ENCODE assay signal across 8 cellular contexts in the genomic region with DNA sequence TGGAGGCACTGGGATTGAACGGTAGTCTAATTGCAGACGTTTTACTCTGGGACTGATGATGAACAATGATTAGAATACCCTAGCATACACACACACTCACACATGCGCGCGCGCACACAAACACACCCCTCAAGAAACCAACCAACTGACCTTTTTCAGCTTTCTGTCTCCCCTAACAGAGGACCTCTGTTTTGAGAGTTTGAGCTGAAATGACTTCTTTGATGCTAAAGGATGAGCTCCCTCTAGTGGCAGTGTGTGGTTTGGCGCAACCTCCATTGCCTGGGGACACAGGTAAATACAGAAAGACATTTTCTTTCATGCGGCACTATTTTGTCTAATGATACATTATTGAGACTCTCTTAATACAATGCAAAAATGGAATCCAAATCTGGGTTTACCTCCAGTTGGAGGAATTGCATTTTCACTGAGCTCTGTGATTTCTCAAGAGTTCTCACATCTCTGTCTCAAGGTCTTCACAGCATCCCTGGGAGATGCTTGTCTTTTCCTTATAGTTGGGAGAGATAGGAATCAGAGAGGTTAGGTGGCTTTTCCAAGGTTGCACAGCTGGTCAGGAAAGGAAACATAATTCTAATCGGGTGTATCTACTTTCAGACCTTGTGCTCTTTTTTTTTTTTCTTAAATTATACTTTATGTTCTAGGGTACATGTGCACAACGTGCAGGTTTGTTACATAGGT.
DNase-seq lines count a peak whose midpoint lies in the region; ATAC-seq and TF ChIP-seq lines count a peak whose summit lies in the region.

No MANE protein-coding gene starts in this region.

- H3K27me3 ChIP-seq in effector memory CD4-positive, alpha-beta T cell (replicated peaks; ENCODE audit: control insufficient read depth, insufficient read depth, low read length, poor library complexity, severe bottlenecking), result no peaks in the 10 kb centered on the region

- H3K9me3 Mint-ChIP-seq in activated CD4-positive, alpha-beta memory T cell treated with anti-CD3 and anti-CD28 coated beads, Interleukin-2, amount 10 ng/mL, durations not matched to agents 7 days and 5 days, result no peaks in the 10 kb centered on the region

- DNase-seq in AG20443 (ENCODE audit: low spot score) (peak; percentile 63), NCI-H748 (lab: John Stamatoyannopoulos, UW; ENCODE audit: unreplicated experiment) (peak; percentile 79), mucosa of descending colon (peak in 2 of 3 donors; percentile 60 to 85)
- peak; percentile 71 for DNase-seq in activated CD4-positive, alpha-beta memory T cell treated with anti-CD3 and anti-CD28 coated beads, Interleukin-2, amount 10 ng/mL, durations not matched to agents 7 days and 5 days
- DNase-seq in effector memory CD4-positive, alpha-beta T cell, result peak in 2 of 3 donors; percentile 7 to 14
- DNase-seq in stimulated activated CD8-positive, alpha-beta memory T cell treated with anti-CD3 and anti-CD28 coated beads, Interleukin-7, amount 100 ng/mL, for 48 hours (ENCODE audit: extremely low read depth in 1 of 2, low read depth in 1 of 2), result peak; percentile 19 to 35

- H3K27ac ChIP-seq in effector memory CD4-positive, alpha-beta T cell (ENCODE audit: insufficient read depth, low read length, poor library complexity, severe bottlenecking), result no peak overlapping the region

- H3K27me3 Mint-ChIP-seq in activated CD4-positive, alpha-beta memory T cell treated with anti-CD3 and anti-CD28 coated beads, Interleukin-2, amount 10 ng/mL, durations not matched to agents 7 days and 5 days, result peaks cover 16% of the 10 kb centered on the region

- H3K4me1 Mint-ChIP-seq in activated CD4-positive, alpha-beta memory T cell treated with anti-CD3 and anti-CD28 coated beads, Interleukin-2, amount 10 ng/mL, durations not matched to agents 7 days and 5 days, result peaks cover 26% of the 10 kb centered on the region

- no peaks in the 10 kb centered on the region for H3K9me3 ChIP-seq in effector memory CD4-positive, alpha-beta T cell (ENCODE audit: control insufficient read depth, low read length)
- H3K9me3 ChIP-seq in mucosa of descending colon, result no peaks in the 10 kb centered on the region

- POLR2A ChIA-PET in activated CD4-positive, alpha-beta memory T cell treated with anti-CD3 and anti-CD28 coated beads, Interleukin-2, amount 10 ng/mL, durations not matched to agents 7 days and 5 days (lab: Charles Lee), result interaction anchor here (0.9 kb wide), 1 partner anchor 19 kb away, joined by 3 read pairs; no protein-coding TSS in a partner anchor

- no peaks in the 10 kb centered on the region for H3K36me3 ChIP-seq in effector memory CD4-positive, alpha-beta T cell (ENCODE audit: control insufficient read depth, insufficient read depth, low read length)
- H3K36me3 ChIP-seq in mucosa of descending colon (ENCODE audit: low read depth), result no peaks in the 10 kb centered on the region

- H3K27ac Mint-ChIP-seq in activated CD4-positive, alpha-beta memory T cell treated with anti-CD3 and anti-CD28 coated beads, Interleukin-2, amount 10 ng/mL, durations not matched to agents 7 days and 5 days, result no peak overlapping the region

- H3K4me3 ChIP-seq in effector memory CD4-positive, alpha-beta T cell (ENCODE audit: insufficient read depth, low read depth, low read length, poor library complexity, severe bottlenecking), result no peak overlapping the region
- no peak overlapping the region for H3K4me3 ChIP-seq in mucosa of descending colon

- CTCF ChIA-PET in activated CD4-positive, alpha-beta memory T cell treated with anti-CD3 and anti-CD28 coated beads, Interleukin-2, amount 10 ng/mL, durations not matched to agents 7 days and 5 days (lab: Charles Lee), result interaction anchor here (0.6 to 5.8 kb wide), 19 partner anchors 10 to 323 kb away, joined by 3 to 79 read pairs (median 5); no protein-coding TSS in a partner anchor

- intact Hi-C loops in mucosa of descending colon (cut with DNase I, micrococcal nuclease), result loop anchor here in 1 of 2 donors (5.0 kb wide), 1 partner anchor 275 kb away; no protein-coding TSS in a partner anchor

- no peak overlapping the region for H3K4me3 Mint-ChIP-seq in activated CD4-positive, alpha-beta memory T cell treated with anti-CD3 and anti-CD28 coated beads, Interleukin-2, amount 10 ng/mL, durations not matched to agents 7 days and 5 days

- H3K4me1 ChIP-seq in effector memory CD4-positive, alpha-beta T cell (ENCODE audit: control insufficient read depth, insufficient read depth, low read length, poor library complexity, severe bottlenecking), result no peaks in the 10 kb centered on the region
- H3K4me1 ChIP-seq in mucosa of descending colon (ENCODE audit: low read depth), result no peaks in the 10 kb centered on the region

- no peaks in the 10 kb centered on the region for H3K36me3 Mint-ChIP-seq in activated CD4-positive, alpha-beta memory T cell treated with anti-CD3 and anti-CD28 coated beads, Interleukin-2, amount 10 ng/mL, durations not matched to agents 7 days and 5 days (ENCODE audit: low read depth)

- ATAC-seq in GM18520 (IDR thresholded peaks at IDR 0.05; ENCODE audit: unreplicated experiment) (peak; percentile 53), HG03342 (IDR thresholded peaks at IDR 0.05; ENCODE audit: unreplicated experiment) (peak; percentile 55), mucosa of descending colon (peak; percentile 70)

- peak; percentile 68 for TF ChIP-seq CTCF in mucosa of descending colon (IDR thresholded peaks at IDR 0.05)

Comparison
In these comparisons a context has a peak if more than half of its experiments do, and no peak if none do; other contexts are left out.
1. DNase-seq: peak in every context shown above with its lines; median percentile 79 in NCI-H748; 72 in mucosa of descending colon; 71 in activated CD4-positive, alpha-beta memory T cell treated with anti-CD3 and anti-CD28 coated beads, Interleukin-2, amount 10 ng/mL, durations not matched to agents 7 days and 5 days; 63 in AG20443; 27 in stimulated activated CD8-positive, alpha-beta memory T cell treated with anti-CD3 and anti-CD28 coated beads, Interleukin-7, amount 100 ng/mL, for 48 hours; 10 in effector memory CD4-positive, alpha-beta T cell.